ENCODE assay signal across 8 cellular contexts in genomic region chr3:117036259-117036799, GRCh38.
DNase-seq lines count a peak whose midpoint lies in the region; ATAC-seq and TF ChIP-seq lines count a peak whose summit lies in the region.

No MANE protein-coding gene starts in this region.

- H3K27me3 ChIP-seq in heart right ventricle: peaks cover 0 to 5% (median 0%) of the 10 kb centered on the region in 7 donors

- no peaks in the 10 kb centered on the region for H3K36me3 ChIP-seq in heart right ventricle

- peak; percentile 97 for DNase-seq in SIG-M5 treated with dmso at 0.1 percent for 504 hours (lab: John Stamatoyannopoulos, UW; ENCODE audit: unreplicated experiment)
- peak in 1 of 2 donors; percentile 56 for DNase-seq in heart right ventricle
- peak; percentile 60 for DNase-seq in smooth muscle cell of the brain vasculature (ENCODE audit: low read depth, low spot score)
- no peak for DNase-seq in NCI-H446 treated with DMSO at 0.1 percent for 48 hours (lab: John Stamatoyannopoulos, UW)
- DNase-seq in activated T-cell treated with anti-CD3 and anti-CD28 coated beads for 4 hours: no peak
- DNase-seq in NCI-H345 (lab: John Stamatoyannopoulos, UW): no peak

- TF ChIP-seq CTCF in heart right ventricle (IDR thresholded peaks at IDR 0.05): no peak

- H3K27ac ChIP-seq in heart right ventricle: peak overlapping the region in 4 of 10 donors; percentile 8 to 78 (median 24)

- no peak overlapping the region for H3K4me3 ChIP-seq in heart right ventricle

- peaks cover 0 to 20% (median 3%) of the 10 kb centered on the region in 9 donors for H3K4me1 ChIP-seq in heart right ventricle

- 22 to 23% methylated on average over 4 of the region's 4 CpGs for WGBS in heart right ventricle, 2 donors

- H3K9me3 ChIP-seq in heart right ventricle: peaks cover 0 to 10% (median 0%) of the 10 kb centered on the region in 11 donors

- intact Hi-C loops in heart right ventricle (cut with DNase I): no loop called here

- ATAC-seq in GM19397 (IDR thresholded peaks at IDR 0.05; ENCODE audit: unreplicated experiment): peak; percentile 53
- ATAC-seq in heart right ventricle: peak; percentile 64 to 94 (median 92)
- ATAC-seq in HG03039 (IDR thresholded peaks at IDR 0.05; ENCODE audit: unreplicated experiment): no peak

Comparison
In these comparisons a context has a peak if more than half of its experiments do, and no peak if none do; other contexts are left out.
1. DNase-seq: peak in SIG-M5 treated with dmso at 0.1 percent for 504 hours (single experiment) and smooth muscle cell of the brain vasculature (single experiment); none in NCI-H446 treated with DMSO at 0.1 percent for 48 hours (single experiment), activated T-cell treated with anti-CD3 and anti-CD28 coated beads for 4 hours (single experiment) and NCI-H345 (single experiment).